10 cellular contexts compared by ENCODE assay signal in genomic region chr6:44298055-44298803, GRCh38. TPM values are rescaled to one million over a fixed set of nuclear protein-coding genes. Genes with fewer than 3 reads are reported as not detected.
A peak's percentile ranks its signal among the peaks of the same experiment; 100 is the strongest.
DNase-seq lines count a peak whose midpoint lies in the region; ATAC-seq and TF ChIP-seq lines count a peak whose summit lies in the region.
"Had no signal": no experiment of that assay in that cellular context is flagged by ENCODE, and none has a peak within 500 bp of the region (broad histone marks: within the 10 kb centered on the region; RNA-seq: fewer than 3 reads in every experiment).

No MANE protein-coding gene starts in this region.

- ATAC-seq in RWPE2 (ENCODE audit: low read depth): peak; percentile 16; the same call in 2 of the 3 replicates
- ATAC-seq in GM19467 (IDR thresholded peaks at IDR 0.05; ENCODE audit: unreplicated experiment): no peak

- no peak overlapping the region for H3K27ac Mint-ChIP-seq in osteocyte (ENCODE audit: unreplicated experiment)

- peak; percentile 27 for TF ChIP-seq POLR2A in erythroblast (IDR thresholded peaks at IDR 0.05; ENCODE audit: low read length)

- H3K36me3 ChIP-seq in GM23248 (ENCODE audit: low read depth) (no peaks in the 10 kb centered on the region; the same call in 1 of the 2 replicates), RWPE2 (ENCODE audit: low read depth) (peaks cover 16% of the 10 kb centered on the region), SJCRH30 (peaks cover 23% of the 10 kb centered on the region)

- no peak overlapping the region for H3K27ac ChIP-seq in GM23248
- no peak overlapping the region for H3K27ac ChIP-seq in RWPE2 (ENCODE audit: poor library complexity, severe bottlenecking)
- H3K27ac ChIP-seq in SJCRH30: no peak overlapping the region

- in situ Hi-C loops in GM23248 (cut with MboI): no loop called here

- H3F3A ChIP-seq in GM23248 (ENCODE audit: insufficient read depth): peaks cover 6% of the 10 kb centered on the region; the same call in 1 of the 2 replicates

- peak; percentile 16 for DNase-seq in GM23248
- no peak for DNase-seq in RWPE2 (ENCODE audit: low spot score)
- no peak for DNase-seq in erythroblast (lab: John Stamatoyannopoulos, UW)
- DNase-seq in osteocyte (ENCODE audit: extremely low spot score, unreplicated experiment): no peak
- DNase-seq in activated gamma-delta T cell (lab: John Stamatoyannopoulos, UW): no peak
- DNase-seq in effector CD4-positive, alpha-beta T cell: no peak
- DNase-seq in SJCRH30: no peak
- DNase-seq: NCI-H1048 had no signal

- H3K4me1 Mint-ChIP-seq in osteocyte (ENCODE audit: unreplicated experiment): peaks cover 7% of the 10 kb centered on the region

- H4K20me1 ChIP-seq in GM23248 (ENCODE audit: insufficient read depth): no peaks in the 10 kb centered on the region

- H3K4me2 ChIP-seq in GM23248 (ENCODE audit: unreplicated experiment): no peak overlapping the region

- TF ChIP-seq CTCF in RWPE2 (IDR thresholded peaks at IDR 0.05; ENCODE audit: poor library complexity, severe bottlenecking) (no peak), osteocyte (IDR thresholded peaks at IDR 0.05) (no peak)

- peak overlapping the region; percentile 53 for H3K4me3 Mint-ChIP-seq in osteocyte (ENCODE audit: unreplicated experiment)

- H2AFZ ChIP-seq in GM23248: no peak overlapping the region; the same call in 1 of the 2 replicates

- H3K9me3 Mint-ChIP-seq in osteocyte (ENCODE audit: unreplicated experiment): no peaks in the 10 kb centered on the region

- no peaks in the 10 kb centered on the region for H3K79me2 ChIP-seq in GM23248 (ENCODE audit: insufficient read depth)

- no peak overlapping the region for H3K4me3 ChIP-seq in GM23248
- no peak overlapping the region for H3K4me3 ChIP-seq in RWPE2 (ENCODE audit: severe bottlenecking)
- no peak overlapping the region for H3K4me3 ChIP-seq in SJCRH30

- H3K4me1 ChIP-seq in GM23248 (ENCODE audit: insufficient read depth) (no peaks in the 10 kb centered on the region), RWPE2 (ENCODE audit: insufficient read depth, poor library complexity, severe bottlenecking) (no peaks in the 10 kb centered on the region), SJCRH30 (no peaks in the 10 kb centered on the region)

- H3K9ac ChIP-seq in GM23248: no peak overlapping the region

- H3K36me3 Mint-ChIP-seq in osteocyte (ENCODE audit: unreplicated experiment): peaks cover 21% of the 10 kb centered on the region

- 12 to 13% methylated on average over 19 to 20 of the region's 20 CpGs for WGBS in GM23248 (ENCODE audit: low coverage in 1 of 2, low lambda C conversion rate in 2 of 2, missing lambda C conversion rate in 2 of 2), 2 experiments

- H3K27me3 Mint-ChIP-seq in osteocyte (ENCODE audit: unreplicated experiment): peaks cover 49% of the 10 kb centered on the region

- H3K27me3 ChIP-seq in GM23248 (replicated peaks; ENCODE audit: insufficient read depth) (peaks cover 43% of the 10 kb centered on the region), RWPE2 (ENCODE audit: insufficient read depth, poor library complexity, severe bottlenecking) (peaks cover 26% of the 10 kb centered on the region), SJCRH30 (no peaks in the 10 kb centered on the region; the same call in 1 of the 2 replicates)

- H3K9me3 ChIP-seq in GM23248 (ENCODE audit: low read depth) (no peaks in the 10 kb centered on the region), RWPE2 (ENCODE audit: severe bottlenecking) (no peaks in the 10 kb centered on the region), SJCRH30 (replicated peaks) (no peaks in the 10 kb centered on the region)

- no peaks in the 10 kb centered on the region for H3K9me2 ChIP-seq in GM23248 (ENCODE audit: insufficient read depth)

RNA-seq across cellular contexts. Expression of gene AARS2, which starts 14.9 kb away (rescaled TPM):
- total RNA-seq in GM23248 (2014; rRNA removed; shearing (Covaris generic)): 14.4 and 14.7 TPM in 2 replicates
- polyA plus RNA-seq in GM23248 (2016; fragmentation: Nextera tagmentation; extraction: Ambion mirVana): 5.3 and 6.0 TPM in 2 replicates
- total RNA-seq in osteocyte: 13.2 and 13.3 TPM in 2 replicates
- 16.3 and 19.3 TPM in 2 replicates for total RNA-seq in SJCRH30 (2014; rRNA removed; shearing (Covaris generic))

RNA-seq across cellular contexts. Expression of gene TMEM151B, which starts 28.0 kb away (rescaled TPM):
- total RNA-seq in GM23248 (2014; rRNA removed; shearing (Covaris generic)): not detected in 2 replicates
- polyA plus RNA-seq in GM23248 (2016; fragmentation: Nextera tagmentation; extraction: Ambion mirVana): not detected in 2 replicates
- 0.08 TPM in 1 of 2 replicates, not detected in the other for total RNA-seq in osteocyte
- total RNA-seq in SJCRH30 (2014; rRNA removed; shearing (Covaris generic)): 1.2 and 1.5 TPM in 2 replicates
- total RNA-seq: myocyte had no signal

RNA-seq across cellular contexts. Expression of gene NFKBIE, which starts 32.9 kb away (rescaled TPM):
- 2.3 and 6.3 TPM in 2 replicates for total RNA-seq in GM23248 (2014; rRNA removed; shearing (Covaris generic))
- polyA plus RNA-seq in GM23248 (2016; fragmentation: Nextera tagmentation; extraction: Ambion mirVana): 3.5 and 4.5 TPM in 2 replicates
- 11.1 and 13.1 TPM in 2 replicates for total RNA-seq in osteocyte
- 7.8 and 9.6 TPM in 2 replicates for total RNA-seq in SJCRH30 (2014; rRNA removed; shearing (Covaris generic))

RNA-seq across cellular contexts. Expression of gene SLC35B2, which starts 40.9 kb away (rescaled TPM):
- 106 and 114 TPM in 2 replicates for total RNA-seq in GM23248 (2014; rRNA removed; shearing (Covaris generic))
- polyA plus RNA-seq in GM23248 (2016; fragmentation: Nextera tagmentation; extraction: Ambion mirVana): 101 and 103 TPM in 2 replicates
- 77.0 and 88.4 TPM in 2 replicates for total RNA-seq in osteocyte
- 27.8 and 28.5 TPM in 2 replicates for total RNA-seq in SJCRH30 (2014; rRNA removed; shearing (Covaris generic))

RNA-seq across cellular contexts. Expression of gene SPATS1, which starts 44.2 kb away (rescaled TPM):
- total RNA-seq in GM23248 (2014; rRNA removed; shearing (Covaris generic)): not detected in 2 replicates
- not detected in 2 replicates for polyA plus RNA-seq in GM23248 (2016; fragmentation: Nextera tagmentation; extraction: Ambion mirVana)
- total RNA-seq in osteocyte: not detected in 2 replicates
- not detected in 2 replicates for total RNA-seq in SJCRH30 (2014; rRNA removed; shearing (Covaris generic))
- total RNA-seq: myocyte had no signal
